19 cellular contexts compared by ENCODE assay signal in genomic region chr7:100855515-100855914, GRCh38.
"Had no signal": no experiment of that assay in that cellular context is flagged by ENCODE, and none has a peak within 500 bp of the region (broad histone marks: within the 10 kb centered on the region; RNA-seq: fewer than 3 reads in every experiment).

No MANE protein-coding gene starts in this region.

- H3K9me3 ChIP-seq: gastrocnemius medialis, sigmoid colon, thoracic aorta had no signal

- H3K9me3 Mint-ChIP-seq: activated CD4-positive, alpha-beta T cell treated with anti-CD3 and anti-CD28 coated beads, Interleukin-2, amount 10 ng/mL, durations not matched to agents 7 days and 5 days; activated naive CD4-positive, alpha-beta T cell treated with anti-CD3 and anti-CD28 coated beads, Interleukin-2, amount 10 ng/mL, durations not matched to agents 7 days and 5 days; activated naive CD8-positive, alpha-beta T cell treated with anti-CD3 and anti-CD28 coated beads, Interleukin-2, amount 50 U/mL, for 24 hours; naive thymus-derived CD4-positive, alpha-beta T cell; stimulated activated naive B cell treated with anti-CD40 and anti-IgM and Interleukin-4, amounts not matched to agents 10 μg/mL and 1 μg/mL and 100 μg/mL, for 72 hours had no signal

- H3K27ac ChIP-seq: gastrocnemius medialis, sigmoid colon, thoracic aorta had no signal

- H3K27me3 Mint-ChIP-seq: activated CD4-positive, alpha-beta T cell treated with anti-CD3 and anti-CD28 coated beads, Interleukin-2, amount 10 ng/mL, durations not matched to agents 7 days and 5 days; activated naive CD4-positive, alpha-beta T cell treated with anti-CD3 and anti-CD28 coated beads, Interleukin-2, amount 10 ng/mL, durations not matched to agents 7 days and 5 days; activated naive CD8-positive, alpha-beta T cell treated with anti-CD3 and anti-CD28 coated beads, Interleukin-2, amount 50 U/mL, for 24 hours; naive thymus-derived CD4-positive, alpha-beta T cell; stimulated activated naive B cell treated with anti-CD40 and anti-IgM and Interleukin-4, amounts not matched to agents 10 μg/mL and 1 μg/mL and 100 μg/mL, for 72 hours had no signal

- H3K27me3 ChIP-seq: gastrocnemius medialis, sigmoid colon had no signal

- H3K27ac Mint-ChIP-seq: activated CD4-positive, alpha-beta T cell treated with anti-CD3 and anti-CD28 coated beads, Interleukin-2, amount 10 ng/mL, durations not matched to agents 7 days and 5 days; activated CD8-positive, alpha-beta T cell treated with anti-CD3 and anti-CD28 coated beads, Interleukin-2, amount 10 ng/mL, durations not matched to agents 7 days and 5 days; activated naive CD4-positive, alpha-beta T cell treated with anti-CD3 and anti-CD28 coated beads, Interleukin-2, amount 10 ng/mL, durations not matched to agents 7 days and 5 days; activated naive CD8-positive, alpha-beta T cell treated with anti-CD3 and anti-CD28 coated beads, Interleukin-2, amount 50 U/mL, for 24 hours; brain; stimulated activated naive B cell treated with anti-CD40 and anti-IgM and Interleukin-4, amounts not matched to agents 10 μg/mL and 1 μg/mL and 100 μg/mL, for 72 hours had no signal

- ATAC-seq: activated CD4-positive, CD25-positive, alpha-beta regulatory T cell treated with anti-CD3 and anti-CD28 coated beads, Interleukin-2, amount 50 U/mL, for 24 hours; activated CD8-positive, alpha-beta T cell treated with anti-CD3 and anti-CD28 coated beads, Interleukin-2, amount 10 ng/mL, durations not matched to agents 7 days and 5 days; activated naive CD8-positive, alpha-beta T cell treated with anti-CD3 and anti-CD28 coated beads, Interleukin-2, amount 50 U/mL, for 24 hours; esophagus mucosa; gastrocnemius medialis; naive thymus-derived CD4-positive, alpha-beta T cell; stimulated activated naive B cell treated with anti-CD40 and anti-IgM and Interleukin-4, amounts not matched to agents 10 μg/mL and 1 μg/mL and 100 μg/mL, for 72 hours had no signal

- DNase-seq: activated CD4-positive, alpha-beta T cell treated with anti-CD3 and anti-CD28 coated beads, Interleukin-2, amount 10 ng/mL, durations not matched to agents 7 days and 5 days; activated CD8-positive, alpha-beta T cell treated with anti-CD3 and anti-CD28 coated beads, Interleukin-2, amount 10 ng/mL, durations not matched to agents 7 days and 5 days; activated effector memory CD4-positive, alpha-beta T cell treated with Interleukin-2 at 50 U/mL for 16 hours; activated naive CD4-positive, alpha-beta T cell treated with anti-CD3 and anti-CD28 coated beads, Interleukin-2, amount 10 ng/mL, durations not matched to agents 7 days and 5 days; activated naive CD8-positive, alpha-beta T cell treated with anti-CD3 and anti-CD28 coated beads, Interleukin-2, amount 50 U/mL, for 24 hours; activated T-cell treated with anti-CD3 and anti-CD28 coated beads, Interleukin-2, amount 50 U/mL, for 48 hours; anterior cingulate cortex; gastrocnemius medialis; mesendoderm; naive thymus-derived CD4-positive, alpha-beta T cell; nucleus accumbens; sigmoid colon; stimulated activated CD4-positive, alpha-beta T cell treated with anti-CD3 and anti-CD28 coated beads, Interleukin-4, amount 100 ng/mL, for 4 hours; stimulated activated naive B cell treated with anti-CD40 and anti-IgM and Interleukin-4, amounts not matched to agents 10 μg/mL and 1 μg/mL and 100 μg/mL, for 72 hours; T-helper 1 cell had no signal

- H3K4me3 ChIP-seq: gastrocnemius medialis, sigmoid colon, thoracic aorta had no signal

- H3K36me3 ChIP-seq: gastrocnemius medialis had no signal

- H3K4me3 Mint-ChIP-seq: activated CD4-positive, alpha-beta T cell treated with anti-CD3 and anti-CD28 coated beads, Interleukin-2, amount 10 ng/mL, durations not matched to agents 7 days and 5 days; activated CD8-positive, alpha-beta T cell treated with anti-CD3 and anti-CD28 coated beads, Interleukin-2, amount 10 ng/mL, durations not matched to agents 7 days and 5 days; activated naive CD4-positive, alpha-beta T cell treated with anti-CD3 and anti-CD28 coated beads, Interleukin-2, amount 10 ng/mL, durations not matched to agents 7 days and 5 days; activated naive CD8-positive, alpha-beta T cell treated with anti-CD3 and anti-CD28 coated beads, Interleukin-2, amount 50 U/mL, for 24 hours; brain; stimulated activated naive B cell treated with anti-CD40 and anti-IgM and Interleukin-4, amounts not matched to agents 10 μg/mL and 1 μg/mL and 100 μg/mL, for 72 hours had no signal
